ENCODE assay signal across 23 cellular contexts in genomic region chr20:13139459-13140150, GRCh38.
DNase-seq lines count a peak whose midpoint lies in the region; ATAC-seq lines count a peak whose summit lies in the region.
"Had no signal": no experiment of that assay in that cellular context is flagged by ENCODE, and none has a peak within 500 bp of the region (broad histone marks: within the 10 kb centered on the region; RNA-seq: fewer than 3 reads in every experiment).

No MANE protein-coding gene starts in this region.

- peaks cover 4% of the 10 kb centered on the region for H3K9me3 Mint-ChIP-seq in activated T-helper 17 cell treated with anti-CD3 and anti-CD28 coated beads, Interleukin-2, amount 50 U/mL, for 72 hours
- no peaks in the 10 kb centered on the region for H3K9me3 Mint-ChIP-seq in activated CD4-positive, alpha-beta memory T cell treated with anti-CD3 and anti-CD28 coated beads, Interleukin-2, amount 10 ng/mL, durations not matched to agents 7 days and 5 days
- H3K9me3 Mint-ChIP-seq: activated B cell treated with CpG ODN at 0.5 μM for 24 hours; activated CD4-positive, alpha-beta memory T cell treated with anti-CD3 and anti-CD28 coated beads for 36 hours; natural killer cell had no signal

- peaks cover 10% of the 10 kb centered on the region for H3K27me3 Mint-ChIP-seq in activated T-helper 17 cell treated with anti-CD3 and anti-CD28 coated beads, Interleukin-2, amount 50 U/mL, for 72 hours
- peaks cover 4% of the 10 kb centered on the region for H3K27me3 Mint-ChIP-seq in activated CD4-positive, alpha-beta memory T cell treated with anti-CD3 and anti-CD28 coated beads, Interleukin-2, amount 10 ng/mL, durations not matched to agents 7 days and 5 days
- H3K27me3 Mint-ChIP-seq: progenitor cell of endocrine pancreas had no signal

- no peaks in the 10 kb centered on the region for H3K4me1 Mint-ChIP-seq in activated T-helper 17 cell treated with anti-CD3 and anti-CD28 coated beads, Interleukin-2, amount 50 U/mL, for 72 hours
- peaks cover 8% of the 10 kb centered on the region for H3K4me1 Mint-ChIP-seq in activated CD4-positive, alpha-beta memory T cell treated with anti-CD3 and anti-CD28 coated beads, Interleukin-2, amount 10 ng/mL, durations not matched to agents 7 days and 5 days
- H3K4me1 Mint-ChIP-seq: activated B cell treated with CpG ODN at 0.5 μM for 24 hours had no signal

- peak; percentile 29 for ATAC-seq in activated T-helper 17 cell treated with anti-CD3 and anti-CD28 coated beads, Interleukin-2, amount 50 U/mL, for 72 hours (replicated peaks)
- no peak for ATAC-seq in HG02852 (IDR thresholded peaks at IDR 0.05; ENCODE audit: unreplicated experiment)
- ATAC-seq: left cardiac atrium, natural killer cell had no signal

- no peaks in the 10 kb centered on the region for H3K36me3 Mint-ChIP-seq in activated T-helper 17 cell treated with anti-CD3 and anti-CD28 coated beads, Interleukin-2, amount 50 U/mL, for 72 hours (ENCODE audit: low read depth)
- no peaks in the 10 kb centered on the region for H3K36me3 Mint-ChIP-seq in activated CD4-positive, alpha-beta memory T cell treated with anti-CD3 and anti-CD28 coated beads, Interleukin-2, amount 10 ng/mL, durations not matched to agents 7 days and 5 days (ENCODE audit: low read depth)
- H3K36me3 Mint-ChIP-seq: activated CD4-positive, alpha-beta memory T cell treated with anti-CD3 and anti-CD28 coated beads for 36 hours; CD4-positive, alpha-beta memory T cell had no signal

- POLR2A ChIA-PET in activated CD4-positive, alpha-beta memory T cell treated with anti-CD3 and anti-CD28 coated beads, Interleukin-2, amount 10 ng/mL, durations not matched to agents 7 days and 5 days (lab: Charles Lee): no interaction called here

- H3K4me3 Mint-ChIP-seq in activated T-helper 17 cell treated with anti-CD3 and anti-CD28 coated beads, Interleukin-2, amount 50 U/mL, for 72 hours: no peak overlapping the region
- H3K4me3 Mint-ChIP-seq in activated CD4-positive, alpha-beta memory T cell treated with anti-CD3 and anti-CD28 coated beads, Interleukin-2, amount 10 ng/mL, durations not matched to agents 7 days and 5 days: no peak overlapping the region
- H3K4me3 Mint-ChIP-seq: activated B cell treated with CpG ODN at 0.5 μM for 24 hours; activated CD4-positive, alpha-beta memory T cell treated with anti-CD3 and anti-CD28 coated beads for 36 hours; activated naive CD4-positive, alpha-beta T cell treated with anti-CD3 and anti-CD28 coated beads, Interleukin-2, amount 50 U/mL, for 24 hours; CD4-positive, alpha-beta memory T cell; natural killer cell had no signal

- no peak overlapping the region for H3K27ac Mint-ChIP-seq in activated T-helper 17 cell treated with anti-CD3 and anti-CD28 coated beads, Interleukin-2, amount 50 U/mL, for 72 hours
- H3K27ac Mint-ChIP-seq in activated CD4-positive, alpha-beta memory T cell treated with anti-CD3 and anti-CD28 coated beads, Interleukin-2, amount 10 ng/mL, durations not matched to agents 7 days and 5 days: no peak overlapping the region
- H3K27ac Mint-ChIP-seq: activated B cell treated with CpG ODN at 0.5 μM for 24 hours; activated CD4-positive, alpha-beta memory T cell treated with anti-CD3 and anti-CD28 coated beads for 36 hours; activated naive CD4-positive, alpha-beta T cell treated with anti-CD3 and anti-CD28 coated beads, Interleukin-2, amount 50 U/mL, for 24 hours; CD4-positive, alpha-beta memory T cell; natural killer cell; progenitor cell of endocrine pancreas had no signal

- CTCF ChIA-PET in activated CD4-positive, alpha-beta memory T cell treated with anti-CD3 and anti-CD28 coated beads, Interleukin-2, amount 10 ng/mL, durations not matched to agents 7 days and 5 days (lab: Charles Lee): no interaction called here

- DNase-seq in Daoy (ENCODE audit: low read depth) (peak; percentile 6), HT1080 (ENCODE audit: low read depth) (peak; percentile 62), kidney tubule cell (ENCODE audit: low spot score) (peak; percentile 47), SHP77 (lab: John Stamatoyannopoulos, UW) (no peak), nucleus accumbens (lab: John Stamatoyannopoulos, UW) (no peak)
- no peak for DNase-seq in activated CD4-positive, alpha-beta memory T cell treated with anti-CD3 and anti-CD28 coated beads, Interleukin-2, amount 10 ng/mL, durations not matched to agents 7 days and 5 days
- DNase-seq: activated B cell treated with CpG ODN at 0.5 μM for 24 hours; activated CD4-positive, alpha-beta memory T cell treated with anti-CD3 and anti-CD28 coated beads for 36 hours; CD4-positive, alpha-beta memory T cell; effector CD4-positive, alpha-beta T cell; Karpas-422; left cardiac atrium; natural killer cell; NCI-H1105; NCI-H2029 treated with DMSO at 0.1 percent for 48 hours; NK-92 treated with Interleukin-12 subunit alpha and Interleukin-12 subunit beta, amount 100 ng/mL, for 24 hours; stimulated activated CD4-positive, alpha-beta T cell treated with anti-CD3 and anti-CD28 coated beads, Interleukin-2, amount 100 ng/mL, for 24 hours; stimulated activated naive CD4-positive, alpha-beta T cell treated with Interleukin-2 at 50 U/mL for 16 hours; tibial artery had no signal

Comparison
In these comparisons a context has a peak if more than half of its experiments do, and no peak if none do; other contexts are left out.
1. DNase-seq: peak in Daoy (single experiment), HT1080 (single experiment) and kidney tubule cell (single experiment); none in SHP77 (0 of 2), activated CD4-positive, alpha-beta memory T cell treated with anti-CD3 and anti-CD28 coated beads, Interleukin-2, amount 10 ng/mL, durations not matched to agents 7 days and 5 days (single experiment) and nucleus accumbens (0 of 56).